In the genomic region with DNA sequence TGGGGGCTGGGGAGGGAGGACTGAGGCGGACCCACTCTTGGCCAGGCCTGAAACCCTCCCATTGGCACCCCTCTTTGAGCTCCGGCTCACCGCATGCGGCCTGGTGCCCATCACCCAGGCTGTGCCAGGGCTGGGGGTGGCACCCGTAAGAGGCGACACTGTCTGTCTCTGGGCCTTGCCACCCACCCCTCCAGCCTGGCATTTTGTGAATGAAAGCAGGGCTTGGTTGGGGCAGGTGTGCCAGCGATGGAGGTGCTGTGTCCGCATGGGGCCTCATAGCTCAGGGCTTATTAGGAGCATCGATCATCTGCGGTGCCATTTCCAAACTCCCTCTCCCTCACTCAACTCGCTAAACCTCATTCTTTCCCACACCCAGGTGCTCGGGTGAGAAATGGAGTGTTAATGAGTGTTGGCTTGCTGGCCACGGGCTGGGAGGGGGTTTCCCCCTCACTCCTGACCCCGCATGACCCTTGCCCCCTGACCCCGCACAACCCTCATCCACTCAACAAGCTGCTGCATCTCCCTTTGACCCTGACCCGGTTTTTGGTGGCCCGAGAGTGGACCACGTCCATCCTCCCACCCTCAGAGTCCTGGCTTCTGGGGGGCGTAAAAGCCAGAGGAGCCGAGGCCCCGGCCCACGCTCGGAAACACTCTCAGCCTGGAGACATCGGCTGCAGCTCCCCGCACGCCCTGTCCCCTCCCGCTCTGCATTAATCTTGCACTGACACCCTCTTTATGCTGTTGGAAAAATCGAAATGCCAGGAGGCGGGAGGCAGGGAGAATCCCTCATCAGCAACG, we compare ENCODE assay signal across 27 cellular contexts.
DNase-seq lines count a peak whose midpoint lies in the region; ATAC-seq and TF ChIP-seq lines count a peak whose summit lies in the region.
"Had no signal": no experiment of that assay in that cellular context is flagged by ENCODE, and none has a peak within 500 bp of the region (broad histone marks: within the 10 kb centered on the region; RNA-seq: fewer than 3 reads in every experiment).

No MANE protein-coding gene starts in this region.

- DNase-seq in right atrium auricular region (ENCODE audit: low spot score) (peak; percentile 32), left cardiac atrium (no peak), chondrocyte (ENCODE audit: low spot score) (peak; percentile 90), neuronal stem cell (ENCODE audit: low spot score) (no peak), left lung (no peak), putamen (ENCODE audit: low spot score) (no peak), omental fat pad (ENCODE audit: low spot score) (no peak)
- DNase-seq: amniotic stem cell; DMS79 treated with DMSO at 0.1 percent for 48 hours; effector memory CD8-positive, alpha-beta T cell; foreskin melanocyte; immature natural killer cell; midbrain; NCI-H1092; NCI-H2029; NCI-H226; NCI-H748 treated with DMSO at 0.1 percent for 48 hours; nephron progenitor cell; stimulated activated CD4-positive, alpha-beta T cell treated with anti-CD3 and anti-CD28 coated beads, Interleukin-1b, Interleukin-23, amount 100 ng/mL, for 48 hours; T-helper 1 cell had no signal

- no peak overlapping the region for H4K91ac ChIP-seq in neuronal stem cell (ENCODE audit: low read depth, low read length, poor library complexity)

- intact Hi-C loops in left cardiac atrium (cut with DNase I): no loop called here
- intact Hi-C loops in left lung (cut with DNase I): no loop called here

- no peak overlapping the region for H2BK15ac ChIP-seq in neuronal stem cell (ENCODE audit: low read length)

- H3K36me3 ChIP-seq in right atrium auricular region (no peaks in the 10 kb centered on the region), neuronal stem cell (replicated peaks in 1 of 2; ENCODE audit: control insufficient read depth in 2 of 2, insufficient read depth in 2 of 2, low read length in 2 of 2) (no peaks in the 10 kb centered on the region), left lung (no peaks in the 10 kb centered on the region)
- H3K36me3 ChIP-seq: breast epithelium, esophagus muscularis mucosa had no signal

- TF ChIP-seq CTCF in right atrium auricular region (IDR thresholded peaks at IDR 0.05) (no peak), chondrocyte (IDR thresholded peaks at IDR 0.05) (no peak), left lung (IDR thresholded peaks at IDR 0.05) (no peak), omental fat pad (IDR thresholded peaks at IDR 0.05) (no peak)

- no peak overlapping the region for H3K14ac ChIP-seq in neuronal stem cell (ENCODE audit: low read length)

- H2AFZ ChIP-seq in neuronal stem cell (ENCODE audit: low read length): peak overlapping the region; percentile 76
- H2AFZ ChIP-seq: hepatocyte had no signal

- H3K9me3 Mint-ChIP-seq in chondrocyte (ENCODE audit: low read depth): no peaks in the 10 kb centered on the region
- H3K9me3 Mint-ChIP-seq: effector memory CD8-positive, alpha-beta T cell; stimulated activated memory B cell treated with anti-CD40 and anti-IgM and Interleukin-4, amounts not matched to agents 10 μg/mL and 1 μg/mL and 100 μg/mL, for 72 hours had no signal

- H2BK120ac ChIP-seq in neuronal stem cell (ENCODE audit: low read depth, low read length): no peak overlapping the region

- H2AK5ac ChIP-seq in neuronal stem cell (ENCODE audit: low read depth, low read length): peak overlapping the region; percentile 84

- no peak overlapping the region for H2BK5ac ChIP-seq in neuronal stem cell (ENCODE audit: low read length)

- H3K4me1 ChIP-seq in right atrium auricular region (no peaks in the 10 kb centered on the region), neuronal stem cell (ENCODE audit: control insufficient read depth in 2 of 2, insufficient read depth in 1 of 2, low read depth in 1 of 2, low read length in 2 of 2) (peaks cover 6 to 23% of the 10 kb centered on the region in 2 donors), left lung (no peaks in the 10 kb centered on the region)
- H3K4me1 ChIP-seq: breast epithelium, esophagus muscularis mucosa, psoas muscle had no signal

- ATAC-seq in left cardiac atrium (no peak), left lung (no peak), omental fat pad (ENCODE audit: low FRiP score) (no peak)
- ATAC-seq: effector memory CD8-positive, alpha-beta T cell; psoas muscle; stimulated activated memory B cell treated with anti-CD40 and anti-IgM and Interleukin-4, amounts not matched to agents 10 μg/mL and 1 μg/mL and 100 μg/mL, for 72 hours had no signal

- no peak overlapping the region for H3K27ac ChIP-seq in right atrium auricular region
- no peak overlapping the region for H3K27ac ChIP-seq in neuronal stem cell (replicated peaks; ENCODE audit: low read length)
- H3K27ac ChIP-seq in left lung: no peak overlapping the region
- H3K27ac ChIP-seq: breast epithelium, C4-2B, esophagus muscularis mucosa, hepatocyte, HL-60, psoas muscle had no signal

- H3K9ac ChIP-seq in neuronal stem cell (ENCODE audit: low read depth, low read length, poor library complexity): no peak overlapping the region

- WGBS in neuronal stem cell (ENCODE audit: extremely low coverage in 2 of 2, insufficient read length in 2 of 2, insufficient replicate concordance in 1 of 2), 2 donors: no CpG with 5 or more reads among the region's 30 CpGs

- no peaks in the 10 kb centered on the region for H3K4me1 Mint-ChIP-seq in chondrocyte (ENCODE audit: low read depth)

- no peak overlapping the region for H3K4me3 ChIP-seq in right atrium auricular region
- H3K4me3 ChIP-seq in neuronal stem cell (ENCODE audit: low read length in 2 of 2): peak overlapping the region in 1 of 2 donors; percentile 29
- no peak overlapping the region for H3K4me3 ChIP-seq in left lung
- H3K4me3 ChIP-seq: breast epithelium, esophagus muscularis mucosa, hepatocyte, psoas muscle had no signal

- H3K4me2 ChIP-seq in neuronal stem cell (ENCODE audit: insufficient read depth, low read length, poor library complexity, severe bottlenecking): no peak overlapping the region
- H3K4me2 ChIP-seq: hepatocyte had no signal

- peak overlapping the region; percentile 87 for H3K4ac ChIP-seq in neuronal stem cell (ENCODE audit: low read length)

- H3K18ac ChIP-seq in neuronal stem cell (ENCODE audit: low read length): peak overlapping the region; percentile 22

- H3K4me3 Mint-ChIP-seq in chondrocyte (ENCODE audit: unreplicated experiment): no peak overlapping the region
- H3K4me3 Mint-ChIP-seq: effector memory CD8-positive, alpha-beta T cell; immature natural killer cell; stimulated activated memory B cell treated with anti-CD40 and anti-IgM and Interleukin-4, amounts not matched to agents 10 μg/mL and 1 μg/mL and 100 μg/mL, for 72 hours had no signal

- peaks cover 1% of the 10 kb centered on the region for H3K36me3 Mint-ChIP-seq in chondrocyte (ENCODE audit: low read depth)
- H3K36me3 Mint-ChIP-seq: immature natural killer cell; stimulated activated memory B cell treated with anti-CD40 and anti-IgM and Interleukin-4, amounts not matched to agents 10 μg/mL and 1 μg/mL and 100 μg/mL, for 72 hours had no signal

- no peak overlapping the region for H4K8ac ChIP-seq in neuronal stem cell (ENCODE audit: low read depth, low read length)

- no peaks in the 10 kb centered on the region for H3K79me1 ChIP-seq in neuronal stem cell (ENCODE audit: low read depth, low read length)

- H3K27me3 Mint-ChIP-seq in chondrocyte (ENCODE audit: low read depth): peaks cover 10% of the 10 kb centered on the region

- H2BK12ac ChIP-seq in neuronal stem cell (ENCODE audit: low read length): no peak overlapping the region

- peak overlapping the region; percentile 17 for H3K23ac ChIP-seq in neuronal stem cell (ENCODE audit: low read depth, low read length, poor library complexity)

- H3K9me3 ChIP-seq in right atrium auricular region (no peaks in the 10 kb centered on the region), neuronal stem cell (replicated peaks in 1 of 2; ENCODE audit: control insufficient read depth in 2 of 2, insufficient read depth in 1 of 2, low read depth in 1 of 2, low read length in 2 of 2) (peaks cover 0 to 7% of the 10 kb centered on the region in 2 donors), left lung (no peaks in the 10 kb centered on the region)
- H3K9me3 ChIP-seq: breast epithelium, esophagus muscularis mucosa, psoas muscle had no signal

- no peak overlapping the region for H3K27ac Mint-ChIP-seq in chondrocyte (ENCODE audit: unreplicated experiment)
- H3K27ac Mint-ChIP-seq: effector memory CD8-positive, alpha-beta T cell; immature natural killer cell; stimulated activated memory B cell treated with anti-CD40 and anti-IgM and Interleukin-4, amounts not matched to agents 10 μg/mL and 1 μg/mL and 100 μg/mL, for 72 hours had no signal

- H3K27me3 ChIP-seq in right atrium auricular region (no peaks in the 10 kb centered on the region), neuronal stem cell (ENCODE audit: control insufficient read depth in 3 of 3, insufficient read depth in 3 of 3, low read depth in 1 of 3, low read length in 3 of 3) (no peaks in the 10 kb centered on the region), left lung (peaks cover 0 to 28% of the 10 kb centered on the region in 2 donors)
- H3K27me3 ChIP-seq: hepatocyte had no signal

Comparison
In these comparisons a context has a peak if more than half of its experiments do, and no peak if none do; other contexts are left out.
1. DNase-seq: peak in right atrium auricular region (single experiment) and chondrocyte (single experiment); none in left cardiac atrium (single experiment), neuronal stem cell (single experiment), left lung (0 of 2), putamen (single experiment) and omental fat pad (single experiment).